In genomic region chr20:36633285-36633772, GRCh38 we compare ENCODE assay signal across 15 cellular contexts. TPM values are rescaled to one million over a fixed set of nuclear protein-coding genes. Genes with fewer than 3 reads are reported as not detected.
"Had no signal": no experiment of that assay in that cellular context is flagged by ENCODE, and none has a peak within 500 bp of the region (broad histone marks: within the 10 kb centered on the region; RNA-seq: fewer than 3 reads in every experiment).

No MANE protein-coding gene starts in this region.

- DNase-seq: activated CD4-positive, alpha-beta T cell treated with anti-CD3 and anti-CD28 coated beads for 4 hours; activated effector memory CD4-positive, alpha-beta T cell treated with anti-CD3 and anti-CD28 coated beads, Interleukin-2, amount 50 U/mL, for 16 hours; activated T-cell treated with anti-CD3 and anti-CD28 coated beads, Interleukin-2, amount 50 U/mL, for 48 hours; adrenal gland; left colon; lower lobe of right lung; stimulated activated CD4-positive, alpha-beta T cell treated with anti-CD3 and anti-CD28 coated beads, Interleukin-2, amount 100 ng/mL, for 48 hours; stimulated activated naive B cell treated with anti-CD40 and anti-IgM and Interleukin-4, amounts not matched to agents 10 μg/mL and 1 μg/mL and 100 μg/mL, for 72 hours; trophoblast cell; WERI-Rb-1 had no signal

- H3K4me3 ChIP-seq: adrenal gland, cardiac muscle cell, gastroesophageal sphincter, lower lobe of right lung had no signal

- H3K4me3 Mint-ChIP-seq: stimulated activated naive B cell treated with anti-CD40 and anti-IgM and Interleukin-4, amounts not matched to agents 10 μg/mL and 1 μg/mL and 100 μg/mL, for 72 hours had no signal

- H3K27me3 ChIP-seq: adrenal gland, cardiac muscle cell, gastroesophageal sphincter had no signal

- ATAC-seq: gastroesophageal sphincter; left colon; lower lobe of right lung; SK-N-SH treated with all-trans-retinoic acid at 6 μM for 48 hours; stimulated activated naive B cell treated with anti-CD40 and anti-IgM and Interleukin-4, amounts not matched to agents 10 μg/mL and 1 μg/mL and 100 μg/mL, for 72 hours had no signal

- H3K27ac ChIP-seq: adrenal gland, cardiac muscle cell, gastroesophageal sphincter, lower lobe of right lung, parathyroid adenoma, WERI-Rb-1 had no signal

- H3K9me3 Mint-ChIP-seq: stimulated activated naive B cell treated with anti-CD40 and anti-IgM and Interleukin-4, amounts not matched to agents 10 μg/mL and 1 μg/mL and 100 μg/mL, for 72 hours had no signal

- H3K36me3 Mint-ChIP-seq: stimulated activated naive B cell treated with anti-CD40 and anti-IgM and Interleukin-4, amounts not matched to agents 10 μg/mL and 1 μg/mL and 100 μg/mL, for 72 hours had no signal

- H3K9me3 ChIP-seq: adrenal gland, gastroesophageal sphincter, lower lobe of right lung had no signal

- H3K4me1 ChIP-seq: adrenal gland, gastroesophageal sphincter, parathyroid adenoma had no signal

- H3K27me3 Mint-ChIP-seq: stimulated activated naive B cell treated with anti-CD40 and anti-IgM and Interleukin-4, amounts not matched to agents 10 μg/mL and 1 μg/mL and 100 μg/mL, for 72 hours had no signal

- H3K27ac Mint-ChIP-seq: stimulated activated naive B cell treated with anti-CD40 and anti-IgM and Interleukin-4, amounts not matched to agents 10 μg/mL and 1 μg/mL and 100 μg/mL, for 72 hours had no signal

- H3K36me3 ChIP-seq: adrenal gland, cardiac muscle cell, gastroesophageal sphincter, lower lobe of right lung, WERI-Rb-1 had no signal

RNA-seq across cellular contexts. Expression of gene SLA2, which starts 12.7 kb away (rescaled TPM):
- total RNA-seq: renal cortical epithelial cell had no signal
- polyA plus RNA-seq: cardiac muscle cell had no signal
